Comparison of ENCODE assay signal across 8 cellular contexts in genomic region chr9:132162764-132163456, GRCh38. TPM values are rescaled to one million over a fixed set of nuclear protein-coding genes. Genes with fewer than 3 reads are reported as not detected.
A peak's percentile ranks its signal among the peaks of the same experiment; 100 is the strongest.
DNase-seq lines count a peak whose midpoint lies in the region; ATAC-seq, FAIRE-seq and TF ChIP-seq lines count a peak whose summit lies in the region.

No MANE protein-coding gene starts in this region.

- H4K20me1 ChIP-seq in OCI-LY1 (ENCODE audit: insufficient read depth, low read length) = no peaks in the 10 kb centered on the region
- no peaks in the 10 kb centered on the region for H4K20me1 ChIP-seq in endothelial cell of umbilical vein (replicated peaks; ENCODE audit: control insufficient read depth, extremely low read depth, insufficient read depth, low read length)
- no peaks in the 10 kb centered on the region for H4K20me1 ChIP-seq in neural cell (ENCODE audit: insufficient read depth)

- no peak for FAIRE-seq in endothelial cell of umbilical vein (lab: Jason Lieb, UNC)

- H2AFZ ChIP-seq in OCI-LY1 (ENCODE audit: low read length) (no peak overlapping the region), endothelial cell of umbilical vein (ENCODE audit: low read depth, low read length) (no peak overlapping the region), neural cell (ENCODE audit: low read depth, low read length) (no peak overlapping the region)

- H3K79me2 ChIP-seq in OCI-LY1 (ENCODE audit: insufficient read depth, low read length) (no peaks in the 10 kb centered on the region), endothelial cell of umbilical vein (ENCODE audit: control insufficient read depth, insufficient read depth, low read length) (no peaks in the 10 kb centered on the region), neural cell (replicated peaks; ENCODE audit: insufficient read depth, low read length) (no peaks in the 10 kb centered on the region)

- peak overlapping the region; percentile 93 for H3K4me3 Mint-ChIP-seq in CD4-positive, alpha-beta T cell
- no peak overlapping the region for H3K4me3 Mint-ChIP-seq in progenitor cell of endocrine pancreas (ENCODE audit: low read depth)

- peak overlapping the region; percentile 46 for H3K4me3 ChIP-seq in OCI-LY1 (ENCODE audit: low read depth, low read length, poor library complexity, severe bottlenecking)
- peak overlapping the region in 1 of 3 experiments; percentile 51 for H3K4me3 ChIP-seq in endothelial cell of umbilical vein (replicated peaks in 1 of 3; ENCODE audit: insufficient read depth in 1 of 3, low read depth in 1 of 3, low read length in 3 of 3)
- peak overlapping the region; percentile 62 for H3K4me3 ChIP-seq in neural cell (ENCODE audit: low read length)

- no peak for TF ChIP-seq POLR2A in endothelial cell of umbilical vein (IDR thresholded peaks at IDR 0.05; ENCODE audit: low read depth, low read length)

- ATAC-seq in CD4-positive, alpha-beta T cell (ENCODE audit: poor library complexity) = no peak
- ATAC-seq in HG02588 (IDR thresholded peaks at IDR 0.05; ENCODE audit: unreplicated experiment) = no peak

- H3K9ac ChIP-seq in OCI-LY1 (ENCODE audit: low read length) (no peak overlapping the region), endothelial cell of umbilical vein (replicated peaks; ENCODE audit: extremely low read depth, insufficient read depth, low read length) (no peak overlapping the region), neural cell (ENCODE audit: low read length) (no peak overlapping the region)

- no peaks in the 10 kb centered on the region for H3K9me3 Mint-ChIP-seq in CD4-positive, alpha-beta T cell
- no peaks in the 10 kb centered on the region for H3K9me3 Mint-ChIP-seq in progenitor cell of endocrine pancreas (ENCODE audit: low read depth)

- intact Hi-C loops in CD4-positive, alpha-beta T cell (cut with DNase I, micrococcal nuclease) = loop anchor here in 1 of 2 experiments (10.0 kb wide), 1 partner anchor 398 kb away; no protein-coding TSS in a partner anchor
- intact Hi-C loops in endothelial cell of umbilical vein (cut with micrococcal nuclease) = no loop called here

- no peak for TF ChIP-seq RAD21 in neural cell (conservative IDR thresholded peaks at IDR 0.05)

- H3F3A ChIP-seq in OCI-LY1 (ENCODE audit: insufficient read depth, low read length) (no peaks in the 10 kb centered on the region), neural cell (ENCODE audit: insufficient read depth, low read length, poor library complexity, severe bottlenecking) (no peaks in the 10 kb centered on the region)

- CTCF ChIA-PET in CD4-positive, alpha-beta T cell (lab: Charles Lee) = interaction anchor here (1.6 kb wide), 1 partner anchor 73 kb away, joined by 4 read pairs; no protein-coding TSS in a partner anchor
- CTCF ChIA-PET in endothelial cell of umbilical vein (lab: Charles Lee) = interaction anchor here (0.7 to 2.7 kb wide), 7 partner anchors 8 to 408 kb away, joined by 3 to 14 read pairs (median 3); no protein-coding TSS in a partner anchor

- no peak overlapping the region for H3K27ac Mint-ChIP-seq in CD4-positive, alpha-beta T cell
- H3K27ac Mint-ChIP-seq in progenitor cell of endocrine pancreas = no peak overlapping the region

- DNase-seq in CD4-positive, alpha-beta T cell = no peak
- no peak for DNase-seq in endothelial cell of umbilical vein (ENCODE audit: low read depth, low spot score)
- DNase-seq in anterior cingulate cortex (lab: John Stamatoyannopoulos, UW) = no peak
- DNase-seq in progenitor cell of endocrine pancreas (ENCODE audit: low spot score, unreplicated experiment) = no peak
- DNase-seq in KG1 (lab: John Stamatoyannopoulos, UW) = no peak

- H3K36me3 Mint-ChIP-seq in CD4-positive, alpha-beta T cell (ENCODE audit: low read depth) = peaks cover 5% of the 10 kb centered on the region
- no peaks in the 10 kb centered on the region for H3K36me3 Mint-ChIP-seq in progenitor cell of endocrine pancreas (ENCODE audit: insufficient read depth)

- H3K4me2 ChIP-seq in OCI-LY1 (ENCODE audit: low read length) (peak overlapping the region; percentile 47; the same call in 1 of the 2 replicates), endothelial cell of umbilical vein (ENCODE audit: insufficient read depth, low read length) (peak overlapping the region; percentile 63), neural cell (ENCODE audit: low read length) (no peak overlapping the region)

- TF ChIP-seq CTCF in CD4-positive, alpha-beta T cell (IDR thresholded peaks at IDR 0.05) = no peak
- TF ChIP-seq CTCF in OCI-LY1 (IDR thresholded peaks at IDR 0.05; ENCODE audit: low read length) = no peak
- TF ChIP-seq CTCF in endothelial cell of umbilical vein (IDR thresholded peaks at IDR 0.05; ENCODE audit: extremely low read depth in 1 of 2, insufficient read depth in 1 of 2, low read depth in 1 of 2, low read length in 2 of 2) = no peak
- TF ChIP-seq CTCF in neural cell (IDR thresholded peaks at IDR 0.05; ENCODE audit: poor library complexity, severe bottlenecking) = no peak
- TF ChIP-seq CTCF in progenitor cell of endocrine pancreas (IDR thresholded peaks at IDR 0.05; ENCODE audit: unreplicated experiment) = no peak

- no peak overlapping the region for H3K27ac ChIP-seq in CD4-positive, alpha-beta T cell (ENCODE audit: low read depth, low read length)
- H3K27ac ChIP-seq in OCI-LY1 (ENCODE audit: low read depth, low read length, poor library complexity, severe bottlenecking) (no peak overlapping the region), endothelial cell of umbilical vein (ENCODE audit: insufficient read depth, low read depth, low read length) (no peak overlapping the region), neural cell (ENCODE audit: low read length) (no peak overlapping the region)

- H3K36me3 ChIP-seq in OCI-LY1 (ENCODE audit: insufficient read depth, low read length) (no peaks in the 10 kb centered on the region), endothelial cell of umbilical vein (ENCODE audit: control insufficient read depth in 2 of 2, extremely low read depth in 1 of 2, insufficient read depth in 2 of 2, low read length in 2 of 2) (no peaks in the 10 kb centered on the region), neural cell (ENCODE audit: insufficient read depth, low read length) (no peaks in the 10 kb centered on the region)

- H3K9me1 ChIP-seq in endothelial cell of umbilical vein (replicated peaks; ENCODE audit: control insufficient read depth, extremely low read depth, insufficient read depth, low read length) = no peaks in the 10 kb centered on the region

- H3K27me3 Mint-ChIP-seq in CD4-positive, alpha-beta T cell = peaks cover 75% of the 10 kb centered on the region
- peaks cover 83% of the 10 kb centered on the region for H3K27me3 Mint-ChIP-seq in progenitor cell of endocrine pancreas

- peaks cover 16% of the 10 kb centered on the region for H3K4me1 Mint-ChIP-seq in CD4-positive, alpha-beta T cell (ENCODE audit: low read depth)
- peaks cover 3% of the 10 kb centered on the region for H3K4me1 Mint-ChIP-seq in progenitor cell of endocrine pancreas (ENCODE audit: low read depth)

- peaks cover 7% of the 10 kb centered on the region for H3K4me1 ChIP-seq in OCI-LY1 (ENCODE audit: insufficient read depth, low read length, severe bottlenecking)
- peaks cover 10% of the 10 kb centered on the region for H3K4me1 ChIP-seq in endothelial cell of umbilical vein (ENCODE audit: control insufficient read depth, extremely low read depth, insufficient read depth, low read length)

- no peaks in the 10 kb centered on the region for H3K9me3 ChIP-seq in CD4-positive, alpha-beta T cell (ENCODE audit: control insufficient read depth, low read length)
- H3K9me3 ChIP-seq in OCI-LY1 (ENCODE audit: low read length) (no peaks in the 10 kb centered on the region), endothelial cell of umbilical vein (replicated peaks; ENCODE audit: control insufficient read depth, insufficient read depth, low read length) (no peaks in the 10 kb centered on the region), neural cell (ENCODE audit: low read length) (no peaks in the 10 kb centered on the region)

- POLR2A ChIA-PET in CD4-positive, alpha-beta T cell (lab: Charles Lee) = interaction anchor here (0.6 to 1.0 kb wide), 5 partner anchors 78 to 1448 kb away, joined by 3 to 5 read pairs (median 3); partner anchors contain the start of genes MED27 and NUP214
- POLR2A ChIA-PET in endothelial cell of umbilical vein (lab: Charles Lee) = interaction anchor here (0.6 kb wide), 2 partner anchors 20 to 23 kb away, joined by 3 to 6 read pairs; no protein-coding TSS in a partner anchor

- no peak for TF ChIP-seq EP300 in neural cell (conservative IDR thresholded peaks at IDR 0.05; ENCODE audit: poor library complexity, severe bottlenecking)

- no peaks in the 10 kb centered on the region for H3K9me2 ChIP-seq in OCI-LY1 (ENCODE audit: low read depth, low read length)
- no peaks in the 10 kb centered on the region for H3K9me2 ChIP-seq in neural cell (ENCODE audit: insufficient read depth, low read length)

- no TSS peak for BruUV-seq in endothelial cell of umbilical vein (replicated peaks; lab: Mats Ljungman, UMichigan)

- dilution Hi-C loops in endothelial cell of umbilical vein (cut with MboI; ENCODE audit: extremely low pct_ligation_motif_present, low sequenced_read_pairs) = no loop called here

- peaks cover 62% of the 10 kb centered on the region for H3K27me3 ChIP-seq in CD4-positive, alpha-beta T cell (ENCODE audit: control insufficient read depth, insufficient read depth, low read length)
- peaks cover 7% of the 10 kb centered on the region; the same call in 1 of the 2 replicates for H3K27me3 ChIP-seq in OCI-LY1 (ENCODE audit: insufficient read depth, low read length)
- H3K27me3 ChIP-seq in endothelial cell of umbilical vein (ENCODE audit: control insufficient read depth in 2 of 2, insufficient read depth in 2 of 2, low read length in 2 of 2) = peaks cover 65 to 78% of the 10 kb centered on the region in 2 experiments
- peaks cover 71% of the 10 kb centered on the region for H3K27me3 ChIP-seq in neural cell (ENCODE audit: insufficient read depth, low read depth, low read length)

TF ChIP-seq in endothelial cell of umbilical vein, 7 proteins besides CTCF, POLR2A, EP300 and RAD21 (continues in another document):
- no peak for TF ChIP-seq MYC (IDR thresholded peaks at IDR 0.05; ENCODE audit: low read depth, low read length)

TF ChIP-seq in neural cell, 6 proteins besides CTCF, POLR2A, EP300 and RAD21 (continues in another document):
- peak; percentile 57 for TF ChIP-seq EZH2 (IDR thresholded peaks at IDR 0.05; ENCODE audit: borderline replicate concordance, insufficient read depth, low read length, poor library complexity, severe bottlenecking)

RNA-seq across cellular contexts. Expression of gene NTNG2, which starts 1.1 kb away (rescaled TPM):
- total RNA-seq in CD4-positive, alpha-beta T cell = 1 to 10 TPM; 2.2 to 2.6 TPM
- 0.88 TPM in 1 of 2 replicates, not detected in the other for total RNA-seq in endothelial cell of umbilical vein
- 0.08 and 0.11 TPM in 2 replicates for polyA plus RNA-seq in endothelial cell of umbilical vein
- polyA plus RNA-seq in endothelial cell of umbilical vein (2011; cell fraction: cytosol; rRNA removed) = 0.04 and 0.05 TPM in 2 replicates
- 0.34 and 0.39 TPM in 2 replicates for polyA plus RNA-seq in endothelial cell of umbilical vein (2011; cell fraction: nucleus; rRNA removed)
- polyA plus RNA-seq in endothelial cell of umbilical vein (2012) = 0.03 and 0.35 TPM in 2 replicates
- 0.06 and 0.07 TPM in 2 replicates for polyA minus RNA-seq in endothelial cell of umbilical vein
- not detected for polyA minus RNA-seq in endothelial cell of umbilical vein (2011; cell fraction: cytosol; rRNA and poly(A)+ RNA removed)
- polyA minus RNA-seq in endothelial cell of umbilical vein (2011; cell fraction: nucleus; rRNA and poly(A)+ RNA removed) = 0.19 and 0.29 TPM in 2 replicates
- 0.26 and 0.43 TPM in 2 replicates for polyA plus RNA-seq in neural cell
- 0.24 and 0.35 TPM in 2 replicates for polyA minus RNA-seq in neural cell
- total RNA-seq in progenitor cell of endocrine pancreas = 2.4 TPM in 2 replicates
